ENCODE assay signal across 7 cellular contexts in the genomic region with DNA sequence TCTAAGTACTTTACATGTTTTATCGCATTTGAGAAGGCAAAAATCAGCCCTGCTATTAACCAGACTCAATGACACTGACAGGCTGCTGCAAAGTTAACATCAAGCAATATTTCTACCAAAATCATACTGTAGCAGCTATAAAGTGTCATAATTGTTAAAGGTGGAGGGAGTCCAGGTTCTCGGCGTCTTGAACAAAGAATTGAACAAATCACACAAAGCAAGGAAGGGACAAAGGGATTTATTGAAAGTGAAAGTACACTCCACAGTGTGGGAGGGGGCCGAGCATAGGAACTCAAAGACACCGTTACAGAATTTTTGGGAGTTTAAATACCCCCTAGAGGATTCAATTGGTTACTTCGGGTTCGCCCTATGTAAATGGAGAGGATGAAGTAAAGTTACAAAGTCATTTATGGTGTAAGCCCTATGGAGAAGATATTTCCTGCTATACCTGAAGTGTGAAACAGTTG. TPM values are rescaled to one million over a fixed set of nuclear protein-coding genes. Genes with fewer than 3 reads are reported as not detected.
DNase-seq lines count a peak whose midpoint lies in the region; ATAC-seq and TF ChIP-seq lines count a peak whose summit lies in the region.

No MANE protein-coding gene starts in this region.

- POLR2A ChIA-PET in HEK293 (lab: Yijun Ruan, JAX), result interaction anchor here (1.9 kb wide), 1 partner anchor 13 kb away, joined by 6 read pairs; a partner anchor contains a TSS

- H3K27me3 ChIP-seq in foreskin keratinocyte, result no peaks in the 10 kb centered on the region

- no peak overlapping the region for H3K27ac ChIP-seq in HEK293 (ENCODE audit: extremely low read depth, low read depth, low read length)
- H3K27ac ChIP-seq in foreskin keratinocyte, result no peak overlapping the region
- peak overlapping the region in 2 of 21 experiments; percentile 30 to 41 for H3K27ac ChIP-seq in skin epidermis

- TF ChIP-seq CTCF in HEK293 (tag by site-specific recombination; IDR thresholded peaks at IDR 0.05) (no peak), foreskin keratinocyte (conservative IDR thresholded peaks at IDR 0.05) (no peak), omental fat pad (IDR thresholded peaks at IDR 0.05) (no peak)

- peak; percentile 20 for DNase-seq in SK-MEL-5 (ENCODE audit: low read depth, low spot score)
- DNase-seq in foreskin keratinocyte, result peak; percentile 11 to 24
- no peak for DNase-seq in erythroblast (lab: John Stamatoyannopoulos, UW)
- DNase-seq in omental fat pad (ENCODE audit: low spot score), result no peak
- DNase-seq in stimulated activated CD4-positive, alpha-beta T cell treated with anti-CD3 and anti-CD28 coated beads, Interleukin-4, amount 100 ng/mL, for 24 hours, result no peak

- H3K4me1 ChIP-seq in HEK293 (ENCODE audit: control insufficient read depth, insufficient read depth, low read length), result no peaks in the 10 kb centered on the region
- peaks cover 7% of the 10 kb centered on the region for H3K4me1 ChIP-seq in foreskin keratinocyte

- H3K4me3 ChIP-seq in HEK293 (ENCODE audit: low read depth, low read length), result no peak overlapping the region
- H3K4me3 ChIP-seq in skin epidermis, result peak overlapping the region in 4 of 7 experiments; percentile 45 to 66 (median 58)

- TF ChIP-seq POLR2A in erythroblast (IDR thresholded peaks at IDR 0.05; ENCODE audit: low read length), result no peak

- ATAC-seq in foreskin keratinocyte (no peak), omental fat pad (ENCODE audit: low FRiP score) (no peak)

- H3K9me3 ChIP-seq in HEK293 (ENCODE audit: control insufficient read depth, insufficient read depth, low read depth, low read length), result no peaks in the 10 kb centered on the region

- CTCF ChIA-PET in HEK293 (lab: Yijun Ruan, JAX), result no interaction called here

- no peaks in the 10 kb centered on the region for H3K36me3 ChIP-seq in HEK293 (ENCODE audit: control insufficient read depth in 2 of 2, insufficient read depth in 1 of 2, low read length in 2 of 2)

- in situ Hi-C loops in SK-MEL-5 (cut with HindIII; ENCODE audit: low pct_unique_long_range_greater_than_20kb, low sequenced_read_pairs), result no loop called here

TF ChIP-seq in HEK293, 187 proteins besides CTCF, POLR2A, EP300 and RAD21:
- TF ChIP-seq, protein P1, sequence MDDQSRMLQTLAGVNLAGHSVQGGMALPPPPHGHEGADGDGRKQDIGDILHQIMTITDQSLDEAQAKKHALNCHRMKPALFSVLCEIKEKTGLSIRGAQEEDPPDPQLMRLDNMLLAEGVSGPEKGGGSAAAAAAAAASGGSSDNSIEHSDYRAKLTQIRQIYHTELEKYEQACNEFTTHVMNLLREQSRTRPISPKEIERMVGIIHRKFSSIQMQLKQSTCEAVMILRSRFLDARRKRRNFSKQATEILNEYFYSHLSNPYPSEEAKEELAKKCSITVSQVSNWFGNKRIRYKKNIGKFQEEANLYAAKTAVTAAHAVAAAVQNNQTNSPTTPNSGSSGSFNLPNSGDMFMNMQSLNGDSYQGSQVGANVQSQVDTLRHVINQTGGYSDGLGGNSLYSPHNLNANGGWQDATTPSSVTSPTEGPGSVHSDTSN (CRISPR knock-in tag; IDR thresholded peaks at IDR 0.05), result no peak
- TF ChIP-seq ZNF335 (tag by site-specific recombination; conservative IDR thresholded peaks at IDR 0.05) (peak; percentile 3; the same call in 1 of the 2 replicates), ZNF114 (tag by site-specific recombination; IDR thresholded peaks at IDR 0.05) (no peak)
- TF ChIP-seq, protein P2, sequence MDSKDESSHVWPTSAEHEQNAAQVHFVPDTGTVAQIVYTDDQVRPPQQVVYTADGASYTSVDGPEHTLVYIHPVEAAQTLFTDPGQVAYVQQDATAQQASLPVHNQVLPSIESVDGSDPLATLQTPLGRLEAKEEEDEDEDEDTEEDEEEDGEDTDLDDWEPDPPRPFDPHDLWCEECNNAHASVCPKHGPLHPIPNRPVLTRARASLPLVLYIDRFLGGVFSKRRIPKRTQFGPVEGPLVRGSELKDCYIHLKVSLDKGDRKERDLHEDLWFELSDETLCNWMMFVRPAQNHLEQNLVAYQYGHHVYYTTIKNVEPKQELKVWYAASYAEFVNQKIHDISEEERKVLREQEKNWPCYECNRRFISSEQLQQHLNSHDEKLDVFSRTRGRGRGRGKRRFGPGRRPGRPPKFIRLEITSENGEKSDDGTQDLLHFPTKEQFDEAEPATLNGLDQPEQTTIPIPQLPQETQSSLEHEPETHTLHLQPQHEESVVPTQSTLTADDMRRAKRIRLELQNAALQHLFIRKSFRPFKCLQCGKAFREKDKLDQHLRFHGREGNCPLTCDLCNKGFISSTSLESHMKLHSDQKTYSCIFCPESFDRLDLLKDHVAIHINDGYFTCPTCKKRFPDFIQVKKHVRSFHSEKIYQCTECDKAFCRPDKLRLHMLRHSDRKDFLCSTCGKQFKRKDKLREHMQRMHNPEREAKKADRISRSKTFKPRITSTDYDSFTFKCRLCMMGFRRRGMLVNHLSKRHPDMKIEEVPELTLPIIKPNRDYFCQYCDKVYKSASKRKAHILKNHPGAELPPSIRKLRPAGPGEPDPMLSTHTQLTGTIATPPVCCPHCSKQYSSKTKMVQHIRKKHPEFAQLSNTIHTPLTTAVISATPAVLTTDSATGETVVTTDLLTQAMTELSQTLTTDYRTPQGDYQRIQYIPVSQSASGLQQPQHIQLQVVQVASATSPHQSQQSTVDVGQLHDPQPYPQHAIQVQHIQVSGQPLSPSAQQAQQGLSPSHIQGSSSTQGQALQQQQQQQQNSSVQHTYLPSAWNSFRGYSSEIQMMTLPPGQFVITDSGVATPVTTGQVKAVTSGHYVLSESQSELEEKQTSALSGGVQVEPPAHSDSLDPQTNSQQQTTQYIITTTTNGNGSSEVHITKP (tag by site-specific recombination; IDR thresholded peaks at IDR 0.05), result peak; percentile 87
TF ChIP-seq in HEK293: peak in this region for 2.

RNA-seq across cellular contexts. Expression of a gene that starts 12.9 kb away (rescaled TPM):
- 1.7 and 2.7 TPM in 2 replicates for total RNA-seq in SK-MEL-5 (2014; rRNA removed; shearing (Covaris generic))
- 3.6 and 4.2 TPM in 2 replicates for polyA plus RNA-seq in SK-MEL-5 (2015; cell fraction: cytosol; rRNA removed)
- 5.3 and 7.5 TPM in 2 replicates for polyA plus RNA-seq in SK-MEL-5 (2015; cell fraction: nucleus; rRNA removed)
- total RNA-seq in foreskin keratinocyte (3.5 and 3.8 TPM in 2 replicates), omental fat pad (1 to 10 TPM in 3 of 4 donors, under 1 TPM in 1; 0.60 to 4.5 (median 1.7) TPM)
- 1.3 and 1.6 TPM in 2 replicates for polyA plus RNA-seq in foreskin keratinocyte

Comparison
In these comparisons a context has a peak if more than half of its experiments do, and no peak if none do; other contexts are left out.
1. DNase-seq: peak in SK-MEL-5 (single experiment) and foreskin keratinocyte (2 of 2); none in erythroblast (0 of 2), omental fat pad (single experiment) and stimulated activated CD4-positive, alpha-beta T cell treated with anti-CD3 and anti-CD28 coated beads, Interleukin-4, amount 100 ng/mL, for 24 hours (single experiment).